8 cellular contexts compared by ENCODE assay signal in genomic region chr11:61477734-61478148, GRCh38. TPM values are rescaled to one million over a fixed set of nuclear protein-coding genes. Genes with fewer than 3 reads are reported as not detected.
DNase-seq lines count a peak whose midpoint lies in the region; ATAC-seq and TF ChIP-seq lines count a peak whose summit lies in the region.

No MANE protein-coding gene starts in this region.

- H3K23me2 ChIP-seq in H9 (ENCODE audit: insufficient read length, low read depth, low read length, poor library complexity, severe bottlenecking) = no peaks in the 10 kb centered on the region

- H3K18ac ChIP-seq in H9 (ENCODE audit: insufficient read length, low read depth, low read length) (no peak overlapping the region), mesenchymal stem cell (ENCODE audit: low read depth in 1 of 2, low read length in 2 of 2) (no peak overlapping the region)

- H2BK120ac ChIP-seq in H9 (ENCODE audit: low read depth, low read length, poor library complexity, severe bottlenecking) = no peak overlapping the region
- H2BK120ac ChIP-seq in mesenchymal stem cell (ENCODE audit: low read depth, low read length) = no peak overlapping the region

- no peak overlapping the region for H3K27ac Mint-ChIP-seq in H9

- H3K14ac ChIP-seq in H9 (ENCODE audit: insufficient read depth, low read length) (no peak overlapping the region; the same call in 1 of the 2 replicates), mesenchymal stem cell (ENCODE audit: low read length in 2 of 2) (no peak overlapping the region)

- no peak overlapping the region for H3K4me3 ChIP-seq in mesenchymal stem cell (ENCODE audit: insufficient read depth in 1 of 2, low read depth in 1 of 2, low read length in 2 of 2)

- H3K9me3 Mint-ChIP-seq in H9 = no peaks in the 10 kb centered on the region

- no peak overlapping the region for H3K4me2 ChIP-seq in H9 (ENCODE audit: insufficient read depth, insufficient read length, low read length)
- no peak overlapping the region for H3K4me2 ChIP-seq in mesenchymal stem cell (ENCODE audit: low read length, poor library complexity, severe bottlenecking)

- H4K91ac ChIP-seq in H9 (ENCODE audit: insufficient read length, low read depth, low read length) (no peak overlapping the region), mesenchymal stem cell (ENCODE audit: low read length) (no peak overlapping the region)

- no peak overlapping the region for H3T11ph ChIP-seq in H9 (ENCODE audit: low read length)

- H4K5ac ChIP-seq in H9 (ENCODE audit: insufficient read length, low read depth, low read length) = no peak overlapping the region

- no peaks in the 10 kb centered on the region for H3K4me1 ChIP-seq in H9 (ENCODE audit: insufficient read depth, low read length)
- peaks cover 2% of the 10 kb centered on the region for H3K4me1 ChIP-seq in mesenchymal stem cell (ENCODE audit: control insufficient read depth, insufficient read depth, low read depth, low read length)

- H3K79me1 ChIP-seq in H9 (ENCODE audit: insufficient read depth, low read depth, low read length, poor library complexity, severe bottlenecking) (no peaks in the 10 kb centered on the region), mesenchymal stem cell (replicated peaks; ENCODE audit: low read length, poor library complexity, severe bottlenecking) (no peaks in the 10 kb centered on the region)

- H4K8ac ChIP-seq in H9 (replicated peaks; ENCODE audit: insufficient read length, low read depth, low read length) = no peak overlapping the region
- no peak overlapping the region for H4K8ac ChIP-seq in mesenchymal stem cell (ENCODE audit: low read length)

- H3K27ac ChIP-seq in H9 (ENCODE audit: insufficient read length, low read depth, low read length) (no peak overlapping the region), mesenchymal stem cell (ENCODE audit: low read length, poor library complexity, severe bottlenecking) (no peak overlapping the region)

- H3K27me3 Mint-ChIP-seq in H9 (ENCODE audit: low read depth) = peaks cover 2% of the 10 kb centered on the region

- H3K36me3 ChIP-seq in mesenchymal stem cell (ENCODE audit: control insufficient read depth in 1 of 2, insufficient read depth in 2 of 2, low read depth in 1 of 2, low read length in 2 of 2) = peaks cover 0 to 3% of the 10 kb centered on the region in 2 experiments

- H3K27me3 ChIP-seq in H9 (ENCODE audit: insufficient read depth, low read length) = no peaks in the 10 kb centered on the region
- peaks cover 37 to 42% of the 10 kb centered on the region in 2 experiments for H3K27me3 ChIP-seq in mesenchymal stem cell (ENCODE audit: control insufficient read depth in 1 of 2, insufficient read depth in 1 of 2, low read length in 2 of 2)

- H2AFZ ChIP-seq in H9 (ENCODE audit: low read length) = no peak overlapping the region
- no peak overlapping the region for H2AFZ ChIP-seq in mesenchymal stem cell (ENCODE audit: low read depth, low read length)

- TF ChIP-seq CTCF in H9 (conservative IDR thresholded peaks at IDR 0.05) = peak; percentile 95

- H4K20me1 ChIP-seq in H9 (ENCODE audit: control insufficient read depth, insufficient read depth, insufficient read length) = no peaks in the 10 kb centered on the region

- H2BK5ac ChIP-seq in H9 (ENCODE audit: insufficient read length, low read length) (no peak overlapping the region), mesenchymal stem cell (ENCODE audit: low read depth, low read length, poor library complexity, severe bottlenecking) (no peak overlapping the region)

- WGBS in H9 (ENCODE audit: extremely low coverage, insufficient read length, low lambda C conversion rate) = no CpG with 5 or more reads among the region's 18 CpGs
- 5% methylated on average over 18 of the region's 18 CpGs for WGBS in mesenchymal stem cell

- H3K4ac ChIP-seq in H9 (ENCODE audit: low read depth, low read length) = no peak overlapping the region
- H3K4ac ChIP-seq in mesenchymal stem cell (ENCODE audit: low read depth in 1 of 2, low read length in 2 of 2) = no peak overlapping the region

- no peak for ATAC-seq in HG03280 (IDR thresholded peaks at IDR 0.05; ENCODE audit: unreplicated experiment)

- H3K9ac ChIP-seq in H9 (ENCODE audit: extremely low read depth, insufficient read length, low read length) (no peak overlapping the region), mesenchymal stem cell (ENCODE audit: low read length) (peak overlapping the region; percentile 63)

- H3K23ac ChIP-seq in H9 (ENCODE audit: insufficient read length, low read depth, low read length) (no peak overlapping the region), mesenchymal stem cell (ENCODE audit: low read length in 2 of 2) (no peak overlapping the region)

- no peak overlapping the region for H3K4me3 Mint-ChIP-seq in H9

- peaks cover 0 to 5% (median 2%) of the 10 kb centered on the region in 3 experiments; a peak in 3 of 7 replicates for H3K36me3 Mint-ChIP-seq in H9 (ENCODE audit: insufficient read depth in 1 of 3, low read depth in 3 of 3)

- H3K56ac ChIP-seq in H9 (ENCODE audit: insufficient read length, low read depth, low read length) = no peak overlapping the region

- H2BK20ac ChIP-seq in H9 (ENCODE audit: low read depth, low read length, poor library complexity, severe bottlenecking) = no peak overlapping the region

- H3K79me2 ChIP-seq in H9 (ENCODE audit: insufficient read depth, low read length) = no peaks in the 10 kb centered on the region

- H2BK12ac ChIP-seq in H9 (ENCODE audit: insufficient read length, low read depth, low read length) (no peak overlapping the region), mesenchymal stem cell (ENCODE audit: low read length in 2 of 2) (no peak overlapping the region)

- H3K9me3 ChIP-seq in H9 (ENCODE audit: control insufficient read depth, low read depth, low read length) = no peaks in the 10 kb centered on the region
- no peaks in the 10 kb centered on the region for H3K9me3 ChIP-seq in mesenchymal stem cell (ENCODE audit: control insufficient read depth, low read length)

- H3K4me1 Mint-ChIP-seq in H9 = peaks cover 17 to 28% of the 10 kb centered on the region in 2 experiments

- DNase-seq in Ammon's horn (ENCODE audit: low spot score) (peak; percentile 35), H9 (peak; percentile 77), cerebellar cortex (ENCODE audit: low spot score) (peak; percentile 53), mesenchymal stem cell (peak; percentile 35), cerebellar nuclear complex (lab: John Stamatoyannopoulos, UW) (no peak)
- peak; percentile 66 for DNase-seq in activated CD4-positive, CD25-positive, alpha-beta regulatory T cell treated with anti-CD3 and anti-CD28 coated beads, Interleukin-2, amount 50 U/mL, for 72 hours
- peak; percentile 77 for DNase-seq in stimulated activated CD8-positive, alpha-beta memory T cell treated with anti-CD3 and anti-CD28 coated beads, Interleukin-4, amount 100 ng/mL, for 48 hours

- H2AK5ac ChIP-seq in H9 (ENCODE audit: insufficient read length, low read length) (no peak overlapping the region), mesenchymal stem cell (ENCODE audit: low read length, severe bottlenecking) (no peak overlapping the region)

- no peak overlapping the region for H2BK15ac ChIP-seq in H9 (ENCODE audit: low read depth, low read length)
- no peak overlapping the region for H2BK15ac ChIP-seq in mesenchymal stem cell (ENCODE audit: low read depth, poor library complexity, severe bottlenecking)

RNA-seq across cellular contexts. Expression of gene LRRC10B, which starts 30.8 kb away (rescaled TPM):
- 0.31 and 0.39 TPM in 2 replicates for total RNA-seq in H9 (2021)
- not detected for polyA plus RNA-seq in mesenchymal stem cell (2013, experiment 1 of 2)
- 0.03 TPM for polyA plus RNA-seq in mesenchymal stem cell (2013, experiment 2 of 2)

RNA-seq across cellular contexts. Expression of gene SDHAF2, which starts 47.8 kb away (rescaled TPM):
- 41.8 and 45.2 TPM in 2 replicates for total RNA-seq in H9 (2021)
- polyA plus RNA-seq in mesenchymal stem cell (2013, experiment 1 of 2) = 25.6 TPM
- polyA plus RNA-seq in mesenchymal stem cell (2013, experiment 2 of 2) = 27.2 TPM

RNA-seq across cellular contexts. Expression of gene CPSF7, which starts 48.0 kb away (rescaled TPM):
- total RNA-seq in H9 (2021) = 133 and 145 TPM in 2 replicates
- 69.8 TPM for polyA plus RNA-seq in mesenchymal stem cell (2013, experiment 1 of 2)
- polyA plus RNA-seq in mesenchymal stem cell (2013, experiment 2 of 2) = 62.6 TPM

Comparison
In these comparisons a context has a peak if more than half of its experiments do, and no peak if none do; other contexts are left out.
1. DNase-seq: peak in Ammon's horn (single experiment), H9 (single experiment), activated CD4-positive, CD25-positive, alpha-beta regulatory T cell treated with anti-CD3 and anti-CD28 coated beads, Interleukin-2, amount 50 U/mL, for 72 hours (single experiment), cerebellar cortex (single experiment), mesenchymal stem cell (single experiment) and stimulated activated CD8-positive, alpha-beta memory T cell treated with anti-CD3 and anti-CD28 coated beads, Interleukin-4, amount 100 ng/mL, for 48 hours (single experiment); none in cerebellar nuclear complex (0 of 2).